Comparison of ENCODE assay signal across 7 cellular contexts in the genomic region with DNA sequence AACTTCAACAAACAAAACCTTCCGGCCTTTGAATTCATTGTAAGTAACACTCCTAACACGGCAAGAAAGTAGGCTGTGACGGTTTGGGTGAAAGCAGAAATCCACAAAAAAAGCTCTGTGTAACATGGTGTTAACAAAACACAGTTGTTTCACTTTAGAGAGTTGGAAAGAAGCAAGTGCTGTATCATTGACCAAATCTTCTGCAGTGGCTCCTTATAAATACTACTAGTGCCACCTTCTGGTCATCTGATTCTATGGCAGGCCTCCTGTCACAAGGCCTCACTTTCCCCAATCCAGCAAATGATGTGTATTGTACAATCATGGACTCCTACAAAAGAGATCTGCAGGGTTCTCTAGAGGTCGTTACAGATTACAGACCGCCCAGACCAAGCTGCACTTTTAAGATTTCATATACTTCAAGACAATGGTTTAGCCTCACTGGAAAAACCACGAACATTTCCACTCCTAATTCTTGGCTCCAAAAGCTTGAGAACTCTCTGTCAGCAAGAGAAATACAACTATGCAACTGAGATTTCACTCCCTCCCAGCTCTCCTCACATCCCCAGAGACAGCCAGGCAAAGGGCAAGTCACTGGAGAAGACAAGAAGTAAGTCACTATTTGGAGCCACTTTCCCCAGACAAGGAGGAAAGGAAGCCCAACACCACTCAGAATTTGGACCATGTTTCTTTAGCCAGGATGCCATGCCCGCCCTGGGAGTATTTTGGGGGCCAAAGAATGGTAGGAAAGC.
A peak's percentile ranks its signal among the peaks of the same experiment; 100 is the strongest.
DNase-seq lines count a peak whose midpoint lies in the region; ATAC-seq and TF ChIP-seq lines count a peak whose summit lies in the region.

No MANE protein-coding gene starts in this region.

- peak; percentile 54 to 86 for TF ChIP-seq CTCF in right atrium auricular region (IDR thresholded peaks at IDR 0.05)
- peak; percentile 83 for TF ChIP-seq CTCF in retinal pigment epithelial cell (conservative IDR thresholded peaks at IDR 0.05; ENCODE audit: low read depth, low read length)

- no peaks in the 10 kb centered on the region for H3K27me3 ChIP-seq in right atrium auricular region

- peak; percentile 96 for ATAC-seq in GM19452 (IDR thresholded peaks at IDR 0.05; ENCODE audit: unreplicated experiment)
- peak; percentile 93 for ATAC-seq in HG03432 (IDR thresholded peaks at IDR 0.05; ENCODE audit: unreplicated experiment)

- peak; percentile 82 for DNase-seq in G401 (ENCODE audit: low spot score)
- peak; percentile 31 for DNase-seq in NCI-H524 treated with DMSO at 0.1 percent for 48 hours (lab: John Stamatoyannopoulos, UW)
- peak; percentile 62 for DNase-seq in right atrium auricular region (ENCODE audit: low spot score)
- DNase-seq in retinal pigment epithelial cell (ENCODE audit: low read depth): peak; percentile 49

- H3K4me3 ChIP-seq in right atrium auricular region (peak overlapping the region in 1 of 2 donors; percentile 26), retinal pigment epithelial cell (ENCODE audit: low read length) (peak overlapping the region; percentile 12)

- H3K9me3 ChIP-seq in right atrium auricular region: no peaks in the 10 kb centered on the region

- H3K27ac ChIP-seq in angular gyrus (ENCODE audit: low read depth, low read length): peak overlapping the region; percentile 54
- peak overlapping the region in 1 of 2 donors; percentile 37 for H3K27ac ChIP-seq in right atrium auricular region

- H3K36me3 ChIP-seq in right atrium auricular region: no peaks in the 10 kb centered on the region

- peaks cover 0 to 8% of the 10 kb centered on the region in 2 donors for H3K4me1 ChIP-seq in right atrium auricular region

- in situ Hi-C loops in G401 (cut with HindIII; ENCODE audit: low sequenced_read_pairs): no loop called here

Comparison
In these comparisons a context has a peak if more than half of its experiments do, and no peak if none do; other contexts are left out.
1. DNase-seq: peak in every context shown above with its lines; median percentile 82 in G401; 62 in right atrium auricular region; 49 in retinal pigment epithelial cell; 31 in NCI-H524 treated with DMSO at 0.1 percent for 48 hours.